Comparison of ENCODE assay signal across 26 cellular contexts in genomic region chr7:92963599-92963998, GRCh38.
"Had no signal": no experiment of that assay in that cellular context is flagged by ENCODE, and none has a peak within 500 bp of the region (broad histone marks: within the 10 kb centered on the region; RNA-seq: fewer than 3 reads in every experiment).

No MANE protein-coding gene starts in this region.

- DNase-seq: activated CD4-positive, alpha-beta memory T cell treated with anti-CD3 and anti-CD28 coated beads, Interleukin-2, amount 10 ng/mL, durations not matched to agents 7 days and 5 days; activated CD4-positive, alpha-beta T cell treated with anti-CD3 and anti-CD28 coated beads for 36 hours; activated CD4-positive, alpha-beta T cell treated with anti-CD3 and anti-CD28 coated beads, Interleukin-2, amount 50 U/mL, for 1 hour; activated CD4-positive, CD25-positive, alpha-beta regulatory T cell; activated CD8-positive, alpha-beta memory T cell treated with anti-CD3 and anti-CD28 coated beads, Interleukin-2, amount 50 U/mL, for 4 hours; activated gamma-delta T cell treated with Interleukin-2 at 50 U/mL for 16 hours; activated naive CD4-positive, alpha-beta T cell treated with anti-CD3 and anti-CD28 coated beads, Interleukin-2, amount 10 ng/mL, durations not matched to agents 7 days and 5 days; activated naive CD8-positive, alpha-beta T cell treated with anti-CD3 and anti-CD28 coated beads for 36 hours; activated T-cell treated with anti-CD3 and anti-CD28 coated beads, Interleukin-2, amount 50 U/mL, for 72 hours; brain microvascular endothelial cell; cerebellar nuclear complex; colonic mucosa; MG63; NCI-H1105 treated with DMSO at 0.1 percent for 48 hours; NCI-H146; NCI-H2029; NCI-H2107; NCI-H524 treated with DMSO at 0.1 percent for 48 hours; PC-9; T-cell; T-helper 2 cell; T1000 had no signal

- H3K4me2 ChIP-seq: PC-9 had no signal

- H3K9me3 ChIP-seq: colonic mucosa, MG63 had no signal

- H3K4me3 ChIP-seq: cardiac muscle cell, colonic mucosa, MG63, PC-9, SK-N-MC had no signal

- H3K27me3 ChIP-seq: brain microvascular endothelial cell, cardiac muscle cell, colonic mucosa, MG63 had no signal

- ATAC-seq: activated CD4-positive, alpha-beta T cell treated with anti-CD3 and anti-CD28 coated beads for 36 hours; activated T-cell treated with anti-CD3 and anti-CD28 coated beads, Interleukin-2, amount 50 U/mL, for 72 hours; T-cell had no signal

- FAIRE-seq: TTC549 had no signal

- H3K4me1 ChIP-seq: colonic mucosa had no signal

- H2AFZ ChIP-seq: PC-9 had no signal

- H3K27ac ChIP-seq: brain microvascular endothelial cell, cardiac muscle cell, colonic mucosa, PC-9, SK-N-MC, VCaP had no signal

- H3K36me3 ChIP-seq: brain microvascular endothelial cell, cardiac muscle cell, colonic mucosa, MG63 had no signal
